In the genomic region with DNA sequence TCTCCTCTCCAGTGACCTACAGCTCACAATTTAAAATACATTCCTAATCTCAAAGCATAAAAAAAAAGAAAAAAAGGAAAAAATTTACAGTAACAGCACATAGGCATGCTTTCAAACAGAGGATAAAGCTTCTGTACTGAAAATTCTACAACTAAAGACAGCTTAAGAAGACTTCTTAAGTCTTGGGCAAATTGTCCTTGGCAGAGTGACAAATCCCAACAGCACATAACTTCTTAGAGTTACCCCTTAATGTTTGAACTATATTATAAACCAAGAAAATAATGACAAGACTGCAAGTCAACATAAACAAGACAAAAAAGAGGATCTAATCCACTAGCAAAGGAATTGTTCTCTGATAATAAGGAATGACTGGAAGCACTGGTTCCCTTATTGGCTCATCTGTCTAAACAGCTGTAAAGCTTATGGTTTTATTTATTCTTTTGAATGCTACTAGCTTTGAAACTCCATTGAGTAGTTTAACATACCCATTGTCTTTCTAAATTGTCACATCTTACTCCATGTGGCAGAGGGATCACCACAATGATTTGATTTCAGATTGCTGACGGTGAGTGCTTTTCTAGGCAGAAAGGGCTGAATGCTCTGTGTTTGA, we compare ENCODE assay signal across 17 cellular contexts.
DNase-seq lines count a peak whose midpoint lies in the region; TF ChIP-seq lines count a peak whose summit lies in the region.
"Had no signal": no experiment of that assay in that cellular context is flagged by ENCODE, and none has a peak within 500 bp of the region (broad histone marks: within the 10 kb centered on the region; RNA-seq: fewer than 3 reads in every experiment).

No MANE protein-coding gene starts in this region.

- H4K91ac ChIP-seq in H9 (ENCODE audit: insufficient read length, low read depth, low read length) = no peak overlapping the region

- no peak overlapping the region for H4K5ac ChIP-seq in H9 (ENCODE audit: insufficient read length, low read depth, low read length)

- no peak overlapping the region for H3K27ac ChIP-seq in H9 (ENCODE audit: insufficient read length, low read depth, low read length)
- no peak overlapping the region for H3K27ac ChIP-seq in endodermal cell (ENCODE audit: low read depth, low read length)
- H3K27ac ChIP-seq: BLaER1, C4-2B had no signal

- H3K4me1 ChIP-seq in H9 (ENCODE audit: insufficient read depth, low read length) = no peaks in the 10 kb centered on the region
- no peaks in the 10 kb centered on the region for H3K4me1 ChIP-seq in endodermal cell (ENCODE audit: control insufficient read depth, insufficient read depth, low read length)
- H3K4me1 ChIP-seq: BLaER1 had no signal

- DNase-seq in H9 (no peak), endodermal cell (no peak), retinal pigment epithelial cell (ENCODE audit: low read depth) (peak; percentile 60), GDM1 (lab: John Stamatoyannopoulos, UW) (no peak), MG63 (no peak), hypothalamus (lab: John Stamatoyannopoulos, UW) (no peak)
- DNase-seq: CD4-positive, CD25-positive, alpha-beta regulatory T cell; CD8-positive, alpha-beta T cell; DMS 273 treated with DMSO at 0.1 percent for 48 hours; DMS79; EL; GF-D8; GOT3; HFFc6 had no signal

- H3K56ac ChIP-seq in H9 (ENCODE audit: insufficient read length, low read depth, low read length) = no peak overlapping the region

- H3K4me3 Mint-ChIP-seq in H9 (no peak overlapping the region), endodermal cell (no peak overlapping the region)
- H3K4me3 Mint-ChIP-seq: B cell; CD4-positive, CD25-positive, alpha-beta regulatory T cell; CD8-positive, alpha-beta T cell; HFFc6 had no signal

- no peak overlapping the region for H3K4ac ChIP-seq in H9 (ENCODE audit: low read depth, low read length)

- H2BK12ac ChIP-seq in H9 (ENCODE audit: insufficient read length, low read depth, low read length) = no peak overlapping the region

- H3K4me3 ChIP-seq in endodermal cell (ENCODE audit: low read length) (no peak overlapping the region), retinal pigment epithelial cell (ENCODE audit: low read length) (no peak overlapping the region), MG63 (no peak overlapping the region)
- H3K4me3 ChIP-seq: BLaER1 had no signal

- no peaks in the 10 kb centered on the region for H3K79me2 ChIP-seq in H9 (ENCODE audit: insufficient read depth, low read length)

- no peak overlapping the region for H2BK15ac ChIP-seq in H9 (ENCODE audit: low read depth, low read length)

- H3K27me3 ChIP-seq in H9 (ENCODE audit: insufficient read depth, low read length) (no peaks in the 10 kb centered on the region), endodermal cell (ENCODE audit: control insufficient read depth, insufficient read depth, low read length, poor library complexity, severe bottlenecking) (no peaks in the 10 kb centered on the region), MG63 (no peaks in the 10 kb centered on the region)
- H3K27me3 ChIP-seq: BLaER1 had no signal

- H3K27me3 Mint-ChIP-seq in H9 (ENCODE audit: low read depth) (no peaks in the 10 kb centered on the region), endodermal cell (ENCODE audit: insufficient read depth) (peaks cover 3% of the 10 kb centered on the region)
- H3K27me3 Mint-ChIP-seq: B cell; CD4-positive, CD25-positive, alpha-beta regulatory T cell had no signal

- no peaks in the 10 kb centered on the region for H4K20me1 ChIP-seq in H9 (ENCODE audit: control insufficient read depth, insufficient read depth, insufficient read length)
- H4K20me1 ChIP-seq: BLaER1 had no signal

- no peak overlapping the region for H3K18ac ChIP-seq in H9 (ENCODE audit: insufficient read length, low read depth, low read length)

- H3K9me3 ChIP-seq in H9 (ENCODE audit: control insufficient read depth, low read depth, low read length) = no peaks in the 10 kb centered on the region
- peaks cover 16% of the 10 kb centered on the region for H3K9me3 ChIP-seq in endodermal cell (ENCODE audit: control insufficient read depth, low read length)
- no peaks in the 10 kb centered on the region for H3K9me3 ChIP-seq in MG63
- H3K9me3 ChIP-seq: BLaER1 had no signal

- H3K79me1 ChIP-seq in H9 (ENCODE audit: insufficient read depth, low read depth, low read length, poor library complexity, severe bottlenecking) = no peaks in the 10 kb centered on the region

- no peak overlapping the region for H2AK5ac ChIP-seq in H9 (ENCODE audit: insufficient read length, low read length)

- no peak overlapping the region for H4K8ac ChIP-seq in H9 (replicated peaks; ENCODE audit: insufficient read length, low read depth, low read length)

- TF ChIP-seq CTCF in H9 (conservative IDR thresholded peaks at IDR 0.05) (no peak), endodermal cell (conservative IDR thresholded peaks at IDR 0.05) (no peak), retinal pigment epithelial cell (conservative IDR thresholded peaks at IDR 0.05; ENCODE audit: low read depth, low read length) (no peak)

- no peak overlapping the region for H2BK120ac ChIP-seq in H9 (ENCODE audit: low read depth, low read length, poor library complexity, severe bottlenecking)

- H3K9ac ChIP-seq in H9 (ENCODE audit: extremely low read depth, insufficient read length, low read length) (no peak overlapping the region), endodermal cell (ENCODE audit: extremely low read depth, low read length, poor library complexity, severe bottlenecking) (no peak overlapping the region)
- H3K9ac ChIP-seq: BLaER1 had no signal

- H3K36me3 Mint-ChIP-seq in H9 (ENCODE audit: insufficient read depth in 1 of 3, low read depth in 3 of 3) (no peaks in the 10 kb centered on the region; a peak in 1 of 7 replicates), endodermal cell (ENCODE audit: low read depth) (peaks cover 7% of the 10 kb centered on the region)
- H3K36me3 Mint-ChIP-seq: CD4-positive, CD25-positive, alpha-beta regulatory T cell; CD8-positive, alpha-beta T cell had no signal

- no CpG with 5 or more reads among the region's 1 CpG for WGBS in H9 (ENCODE audit: extremely low coverage, insufficient read length, low lambda C conversion rate)
- WGBS in endodermal cell (ENCODE audit: insufficient coverage in 1 of 2, insufficient read length in 1 of 2), 2 experiments = 91% methylated on average over 1 of the region's 1 CpG; no CpG with 5 or more reads in 1 of the 2 experiments

- H2BK5ac ChIP-seq in H9 (ENCODE audit: insufficient read length, low read length) = no peak overlapping the region

- H3K36me3 ChIP-seq in endodermal cell (ENCODE audit: control insufficient read depth, insufficient read depth, low read length) (no peaks in the 10 kb centered on the region), MG63 (no peaks in the 10 kb centered on the region)
- H3K36me3 ChIP-seq: BLaER1 had no signal

- no peaks in the 10 kb centered on the region; a peak in 1 of 5 replicates for H3K9me3 Mint-ChIP-seq in H9
- peaks cover 4% of the 10 kb centered on the region for H3K9me3 Mint-ChIP-seq in endodermal cell

- H3K4me1 Mint-ChIP-seq in H9 (peaks cover 29 to 40% of the 10 kb centered on the region in 2 experiments), endodermal cell (peaks cover 20% of the 10 kb centered on the region)
- H3K4me1 Mint-ChIP-seq: B cell; CD4-positive, CD25-positive, alpha-beta regulatory T cell had no signal

- H3K23ac ChIP-seq in H9 (ENCODE audit: insufficient read length, low read depth, low read length) = no peak overlapping the region

- H2AFZ ChIP-seq in H9 (ENCODE audit: low read length) = no peak overlapping the region

- H3K27ac Mint-ChIP-seq in H9 (peak overlapping the region in 2 of 3 experiments; percentile 42 to 68; a peak in 2 of 7 replicates), endodermal cell (peak overlapping the region; percentile 37)
- H3K27ac Mint-ChIP-seq: B cell; CD4-positive, CD25-positive, alpha-beta regulatory T cell; CD8-positive, alpha-beta T cell; HFFc6 had no signal

- no peak overlapping the region for H2BK20ac ChIP-seq in H9 (ENCODE audit: low read depth, low read length, poor library complexity, severe bottlenecking)

- no peak overlapping the region for H3K14ac ChIP-seq in H9 (ENCODE audit: insufficient read depth, low read length)

- no peak overlapping the region for H3K4me2 ChIP-seq in H9 (ENCODE audit: insufficient read depth, insufficient read length, low read length)
- H3K4me2 ChIP-seq: BLaER1 had no signal

- H3T11ph ChIP-seq in H9 (ENCODE audit: low read length) = no peak overlapping the region

- H3K23me2 ChIP-seq in H9 (ENCODE audit: insufficient read length, low read depth, low read length, poor library complexity, severe bottlenecking) = no peaks in the 10 kb centered on the region
